ENCODE assay signal across 1 cellular context in genomic region chr17:48055531-48056245, GRCh38.
TF ChIP-seq lines count a peak whose summit lies in the region.

No MANE protein-coding gene starts in this region.

TF ChIP-seq in K562, 482 proteins besides CTCF, POLR2A, EP300 and RAD21 (continued from another document and continues in another):
- TF ChIP-seq POLR2H (tag; IDR thresholded peaks at IDR 0.05; ENCODE audit: low read depth) (peak; percentile 93), ZKSCAN8 (CRISPR knock-in tag; IDR thresholded peaks at IDR 0.05) (0 out of 2 replicates have a peak, but pooled peaks have one; percentile 66), STAT5A (IDR thresholded peaks at IDR 0.05; ENCODE audit: borderline replicate concordance, low read length) (no peak), AFF1 (IDR thresholded peaks at IDR 0.05; ENCODE audit: low read depth in 1 of 2, partially characterized antibody in 2 of 2) (peak; percentile 23 to 30), THRAP3 (IDR thresholded peaks at IDR 0.05; ENCODE audit: borderline replicate concordance) (no peak), CC2D1A (IDR thresholded peaks at IDR 0.05) (no peak), JUN (IDR thresholded peaks at IDR 0.05; ENCODE audit: borderline replicate concordance, low read depth, low read length) (peak; percentile 73), JUN (CRISPR knock-in tag; IDR thresholded peaks at IDR 0.05; ENCODE audit: borderline replicate concordance) (no peak), ELF2 (CRISPR knock-in tag; IDR thresholded peaks at IDR 0.05) (no peak), ESRRB (CRISPR knock-in tag; IDR thresholded peaks at IDR 0.05; ENCODE audit: borderline replicate concordance) (no peak), HOXB6 (CRISPR knock-in tag; IDR thresholded peaks at IDR 0.05; ENCODE audit: borderline replicate concordance) (no peak), ZBED1 (IDR thresholded peaks at IDR 0.05) (no peak), ELF4 (CRISPR knock-in tag; IDR thresholded peaks at IDR 0.05) (peak; percentile 18; the same call in 1 of the 2 replicates), NFRKB (IDR thresholded peaks at IDR 0.05; ENCODE audit: low read depth) (no peak), EWSR1 (IDR thresholded peaks at IDR 0.05; ENCODE audit: borderline replicate concordance, low read depth, partially characterized antibody) (no peak), ZNF512 (tag; IDR thresholded peaks at IDR 0.05) (no peak), ZNF398 (CRISPR knock-in tag; IDR thresholded peaks at IDR 0.05) (0 out of 2 replicates have a peak, but pooled peaks have one; percentile 21), OTX1 (CRISPR knock-in tag; IDR thresholded peaks at IDR 0.05) (peak; percentile 72; the same call in 1 of the 2 replicates), TCF15 (CRISPR knock-in tag; IDR thresholded peaks at IDR 0.05) (no peak), SNIP1 (IDR thresholded peaks at IDR 0.05; ENCODE audit: low read depth) (no peak), BHLHE40 (IDR thresholded peaks at IDR 0.05; ENCODE audit: low read length) (no peak), NR0B1 (IDR thresholded peaks at IDR 0.05; ENCODE audit: partially characterized antibody) (no peak), MXD1 (CRISPR knock-in tag; IDR thresholded peaks at IDR 0.05; ENCODE audit: borderline replicate concordance, poor library complexity, severe bottlenecking) (no peak), RBM39 (optimal IDR thresholded peaks at IDR 0.05; ENCODE audit: low read depth, low read length) (no peak), ZNF583 (CRISPR knock-in tag; IDR thresholded peaks at IDR 0.05) (peak; percentile 68; the same call in 1 of the 2 replicates), SOX6 (IDR thresholded peaks at IDR 0.05) (peak; percentile 41; the same call in 1 of the 2 replicates), KDM1A (IDR thresholded peaks at IDR 0.05) (no peak), HDAC2 (IDR thresholded peaks at IDR 0.05) (no peak), KDM4B (IDR thresholded peaks at IDR 0.05; ENCODE audit: borderline replicate concordance in 2 of 2, low read depth in 1 of 2) (no peak), HES1 (IDR thresholded peaks at IDR 0.05; ENCODE audit: low read depth) (no peak), ZNF224 (CRISPR knock-in tag; IDR thresholded peaks at IDR 0.05) (no peak), STAG1 (CRISPR knock-in tag; IDR thresholded peaks at IDR 0.05; ENCODE audit: borderline replicate concordance) (no peak), E2F3 (CRISPR knock-in tag; IDR thresholded peaks at IDR 0.05) (no peak), E2F6 (IDR thresholded peaks at IDR 0.05; ENCODE audit: borderline replicate concordance in 1 of 2, extremely low read depth in 1 of 2, insufficient read depth in 1 of 2, insufficient read length in 1 of 2, low read depth in 1 of 2, low read length in 1 of 2, poor library complexity in 1 of 2, severe bottlenecking in 1 of 2) (no peak), SMAD2 (IDR thresholded peaks at IDR 0.05; ENCODE audit: low read depth, low read length) (no peak), SRF (CRISPR knock-in tag; IDR thresholded peaks at IDR 0.05) (peak in 1 of 2 experiments; percentile 48; a peak in 2 of 4 replicates), ZNF311 (CRISPR knock-in tag; IDR thresholded peaks at IDR 0.05) (peak; percentile 73; the same call in 1 of the 2 replicates), ASH1L (IDR thresholded peaks at IDR 0.05; ENCODE audit: borderline replicate concordance, low read depth, partially characterized antibody) (no peak), PREB (CRISPR knock-in tag; IDR thresholded peaks at IDR 0.05) (no peak), DEAF1 (CRISPR knock-in tag; IDR thresholded peaks at IDR 0.05) (no peak), ZNF280B (CRISPR knock-in tag; IDR thresholded peaks at IDR 0.05) (no peak), RBM17 (IDR thresholded peaks at IDR 0.05; ENCODE audit: borderline replicate concordance, low read depth, low read length) (no peak), PHB2 (IDR thresholded peaks at IDR 0.05; ENCODE audit: low read depth) (no peak), NCOA6 (IDR thresholded peaks at IDR 0.05) (no peak), RCOR1 (IDR thresholded peaks at IDR 0.05; ENCODE audit: borderline replicate concordance in 1 of 2, low read depth in 2 of 2, low read length in 2 of 2) (peak in 1 of 2 experiments; percentile 87; a peak in 2 of 4 replicates), MAFF (IDR thresholded peaks at IDR 0.05; ENCODE audit: low read length) (no peak), FOXP1 (CRISPR knock-in tag; IDR thresholded peaks at IDR 0.05) (0 out of 2 replicates have a peak, but pooled peaks have one; percentile 21), ZBTB34 (CRISPR knock-in tag; IDR thresholded peaks at IDR 0.05) (no peak; the same call in 1 of the 2 replicates)
